In the genomic region with DNA sequence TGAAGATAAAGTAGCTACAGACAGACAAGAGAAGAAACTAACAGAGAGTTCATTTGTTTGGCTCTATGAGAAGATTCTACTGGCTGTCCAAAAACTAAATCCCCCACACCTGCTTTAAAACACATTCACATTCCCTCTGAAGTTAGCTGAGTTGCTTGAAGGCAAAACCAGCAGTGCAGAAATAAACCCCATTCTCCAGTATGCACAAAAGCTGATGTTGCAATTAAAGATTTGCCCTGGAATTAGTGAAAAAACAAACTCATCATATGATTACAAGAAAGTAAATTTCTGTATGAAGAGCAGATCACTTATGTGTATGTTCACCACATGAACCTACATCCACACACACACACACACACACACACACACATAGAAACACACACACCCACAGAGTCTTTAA, we compare ENCODE assay signal across 18 cellular contexts. TPM values are rescaled to one million over a fixed set of nuclear protein-coding genes. Genes with fewer than 3 reads are reported as not detected.
"Had no signal": no experiment of that assay in that cellular context is flagged by ENCODE, and none has a peak within 500 bp of the region (broad histone marks: within the 10 kb centered on the region; RNA-seq: fewer than 3 reads in every experiment).

No MANE protein-coding gene starts in this region.

- H3K9me3 ChIP-seq: esophagus squamous epithelium, gastroesophageal sphincter, tibial artery, upper lobe of left lung, uterus had no signal

- H3K27ac ChIP-seq: esophagus squamous epithelium, tibial artery, upper lobe of left lung, uterus had no signal

- DNase-seq: effector memory CD8-positive, alpha-beta T cell; esophagus squamous epithelium; foreskin fibroblast; glutamatergic neuron; islet precursor cell; mammary epithelial cell; naive thymus-derived CD4-positive, alpha-beta T cell; posterior cingulate gyrus; stimulated activated CD4-positive, alpha-beta T cell treated with anti-CD3 and anti-CD28 coated beads, Interleukin-4, amount 100 ng/mL, for 1 hour; stimulated activated CD8-positive, alpha-beta memory T cell treated with anti-CD3 and anti-CD28 coated beads, Interleukin-4, amount 100 ng/mL, for 48 hours; tibial artery; upper lobe of left lung; uterus had no signal

- H3K4me3 ChIP-seq: esophagus squamous epithelium, gastroesophageal sphincter, tibial artery, upper lobe of left lung, uterus had no signal

- H3K36me3 ChIP-seq: esophagus squamous epithelium, gastroesophageal sphincter, tibial artery, upper lobe of left lung, uterus had no signal

- H3K4me1 ChIP-seq: uterus had no signal

- H3K27me3 ChIP-seq: esophagus squamous epithelium, gastroesophageal sphincter, tibial artery, upper lobe of left lung, uterus had no signal

- ATAC-seq: effector memory CD8-positive, alpha-beta T cell; gastroesophageal sphincter; left lobe of liver; naive thymus-derived CD4-positive, alpha-beta T cell; right cardiac atrium; stimulated activated effector memory CD8-positive, alpha-beta T cell treated with anti-CD3 and anti-CD28 coated beads, Interleukin-12 subunit alpha, Interleukin-12 subunit beta, amount 100 ng/mL, for 72 hours had no signal

RNA-seq across cellular contexts. Expression of a gene that starts 9.3 kb away (rescaled TPM):
- polyA plus RNA-seq: naive thymus-derived CD4-positive, alpha-beta T cell; neural cell had no signal

RNA-seq across cellular contexts. Expression of a gene that starts 16.0 kb away (rescaled TPM):
- polyA plus RNA-seq: naive thymus-derived CD4-positive, alpha-beta T cell; neural cell had no signal
